In genomic region chr14:37874429-37875109, GRCh38 we compare ENCODE assay signal across 8 cellular contexts.
DNase-seq lines count a peak whose midpoint lies in the region; ATAC-seq lines count a peak whose summit lies in the region.

No MANE protein-coding gene starts in this region.

- no peaks in the 10 kb centered on the region for H3K36me3 ChIP-seq in skeletal muscle satellite cell (ENCODE audit: insufficient read depth, low read length)

- no peak overlapping the region for H3K4me3 ChIP-seq in skeletal muscle satellite cell (ENCODE audit: low read length)

- H3K9me3 ChIP-seq in skeletal muscle satellite cell (replicated peaks; ENCODE audit: low read length) = no peaks in the 10 kb centered on the region

- H3K9ac ChIP-seq in skeletal muscle satellite cell (ENCODE audit: low read depth, low read length) = no peak overlapping the region

- ATAC-seq in HG02759 (IDR thresholded peaks at IDR 0.05; ENCODE audit: unreplicated experiment) = peak; percentile 99

- H3K4me2 ChIP-seq in skeletal muscle satellite cell (ENCODE audit: low read length) = peak overlapping the region; percentile 48

- H3K4me1 ChIP-seq in skeletal muscle satellite cell (ENCODE audit: control insufficient read depth, insufficient read depth, low read length) = peaks cover 7% of the 10 kb centered on the region

- peaks cover 13% of the 10 kb centered on the region for H3K27me3 ChIP-seq in skeletal muscle satellite cell (ENCODE audit: control insufficient read depth, insufficient read depth, low read length)

- peak; percentile 53 for DNase-seq in DMS153 treated with DMSO at 0.1 percent for 48 hours (lab: John Stamatoyannopoulos, UW; ENCODE audit: unreplicated experiment)
- no peak for DNase-seq in DMS153 (lab: John Stamatoyannopoulos, UW)
- peak; percentile 30 for DNase-seq in NCI-H128 (lab: John Stamatoyannopoulos, UW; ENCODE audit: unreplicated experiment)
- peak; percentile 12 to 71 (median 37) for DNase-seq in T-helper 1 cell
- DNase-seq in amygdala (lab: John Stamatoyannopoulos, UW) = peak in 40 of 56 donors; percentile 8 to 79 (median 34)
- DNase-seq in hepatic stellate cell (ENCODE audit: low spot score) = peak; percentile 56
